12 cellular contexts compared by ENCODE assay signal in the genomic region with DNA sequence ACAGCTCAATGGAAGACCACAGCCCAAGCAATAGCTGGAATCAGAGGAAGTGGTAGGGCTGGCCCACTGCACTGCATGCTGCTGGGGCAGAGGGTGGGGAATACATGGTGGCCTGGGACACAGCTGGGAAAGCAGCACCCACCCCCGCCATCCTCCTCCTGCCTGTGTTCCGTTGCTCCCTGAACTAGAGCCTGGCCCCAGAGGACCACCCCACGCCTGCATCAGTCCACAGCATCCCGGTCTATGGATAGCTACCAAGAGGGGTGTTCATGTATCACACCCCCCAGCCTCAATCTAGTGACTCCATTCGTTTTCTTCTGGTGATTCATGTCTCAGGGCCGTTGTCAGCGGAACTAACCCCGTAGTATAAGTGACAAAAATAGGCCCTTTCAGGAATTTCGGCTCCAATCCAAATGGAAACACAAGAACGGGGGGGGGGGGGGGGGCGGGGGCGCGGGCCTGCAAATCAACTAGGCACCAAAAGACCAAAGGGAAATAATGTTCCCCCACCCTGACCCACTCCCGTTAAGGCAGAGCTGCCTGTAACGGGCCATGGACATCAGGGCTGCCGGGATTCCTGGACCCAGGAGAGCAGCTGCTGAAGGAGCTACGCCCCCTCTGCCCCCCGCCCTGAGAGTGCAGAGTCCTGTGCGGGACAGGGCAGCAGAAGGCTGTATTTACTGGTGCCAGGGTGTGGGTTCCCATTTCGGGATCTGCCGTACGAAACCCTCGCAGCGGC. TPM values are rescaled to one million over a fixed set of nuclear protein-coding genes. Genes with fewer than 3 reads are reported as not detected.
DNase-seq lines count a peak whose midpoint lies in the region; ATAC-seq, FAIRE-seq and TF ChIP-seq lines count a peak whose summit lies in the region.
"Had no signal": no experiment of that assay in that cellular context is flagged by ENCODE, and none has a peak within 500 bp of the region (broad histone marks: within the 10 kb centered on the region; RNA-seq: fewer than 3 reads in every experiment).

No MANE protein-coding gene starts in this region.

- no peak for TF ChIP-seq CTCF in thoracic aorta (IDR thresholded peaks at IDR 0.05)

- H3K4me3 ChIP-seq in mesenchymal stem cell (ENCODE audit: insufficient read depth in 1 of 2, low read depth in 1 of 2, low read length in 2 of 2) (peak overlapping the region in 1 of 2 experiments; percentile 59), thoracic aorta (peak overlapping the region; percentile 64)

- WGBS in mesenchymal stem cell: 69% methylated on average over 21 of the region's 24 CpGs

- peak overlapping the region; percentile 53 for H4K8ac ChIP-seq in mesenchymal stem cell (ENCODE audit: low read length)

- H2BK15ac ChIP-seq in mesenchymal stem cell (ENCODE audit: low read depth, poor library complexity, severe bottlenecking): peak overlapping the region; percentile 15

- H3K4me3 Mint-ChIP-seq in activated T-helper 2 cell treated with anti-CD3 and anti-CD28 coated beads, Interferon-gamma antibody, Interleukin-2, Interleukin-4, amounts not matched to agents 10 μg/mL and 5 μg/mL and 100 μg/mL, durations not matched to agents 14 hours and 24 hours and 36 hours (ENCODE audit: low read depth): no peak overlapping the region

- no peaks in the 10 kb centered on the region for H3K27me3 Mint-ChIP-seq in activated T-helper 2 cell treated with anti-CD3 and anti-CD28 coated beads, Interferon-gamma antibody, Interleukin-2, Interleukin-4, amounts not matched to agents 10 μg/mL and 5 μg/mL and 100 μg/mL, durations not matched to agents 14 hours and 24 hours and 36 hours (ENCODE audit: low read depth)

- no peaks in the 10 kb centered on the region for H3K9me3 Mint-ChIP-seq in activated T-helper 2 cell treated with anti-CD3 and anti-CD28 coated beads, Interferon-gamma antibody, Interleukin-2, Interleukin-4, amounts not matched to agents 10 μg/mL and 5 μg/mL and 100 μg/mL, durations not matched to agents 14 hours and 24 hours and 36 hours

- peaks cover 47% of the 10 kb centered on the region for H3K79me1 ChIP-seq in mesenchymal stem cell (replicated peaks; ENCODE audit: low read length, poor library complexity, severe bottlenecking)

- H3K4me2 ChIP-seq in mesenchymal stem cell (ENCODE audit: low read length, poor library complexity, severe bottlenecking): no peak overlapping the region

- peak overlapping the region in 1 of 2 experiments; percentile 37 for H3K14ac ChIP-seq in mesenchymal stem cell (ENCODE audit: low read length in 2 of 2)

- no peak overlapping the region for H3K27ac Mint-ChIP-seq in activated T-helper 2 cell treated with anti-CD3 and anti-CD28 coated beads, Interferon-gamma antibody, Interleukin-2, Interleukin-4, amounts not matched to agents 10 μg/mL and 5 μg/mL and 100 μg/mL, durations not matched to agents 14 hours and 24 hours and 36 hours

- H3K36me3 Mint-ChIP-seq in activated T-helper 2 cell treated with anti-CD3 and anti-CD28 coated beads, Interferon-gamma antibody, Interleukin-2, Interleukin-4, amounts not matched to agents 10 μg/mL and 5 μg/mL and 100 μg/mL, durations not matched to agents 14 hours and 24 hours and 36 hours (ENCODE audit: low read depth): peaks cover 56% of the 10 kb centered on the region

- H3K27ac ChIP-seq in mesenchymal stem cell (ENCODE audit: low read length, poor library complexity, severe bottlenecking) (peak overlapping the region; percentile 89), thoracic aorta (peak overlapping the region; percentile 100)

- H2BK12ac ChIP-seq in mesenchymal stem cell (ENCODE audit: low read length in 2 of 2): peak overlapping the region in 1 of 2 experiments; percentile 82

- no peaks in the 10 kb centered on the region for H3K4me1 Mint-ChIP-seq in activated T-helper 2 cell treated with anti-CD3 and anti-CD28 coated beads, Interferon-gamma antibody, Interleukin-2, Interleukin-4, amounts not matched to agents 10 μg/mL and 5 μg/mL and 100 μg/mL, durations not matched to agents 14 hours and 24 hours and 36 hours (ENCODE audit: low read depth)

- peak; percentile 54 for FAIRE-seq in HTR-8/SVneo (lab: Jason Lieb, UNC)
- FAIRE-seq: GM12892 had no signal

- H3K4me1 ChIP-seq in mesenchymal stem cell (ENCODE audit: control insufficient read depth, insufficient read depth, low read depth, low read length) (peaks cover 55% of the 10 kb centered on the region), thoracic aorta (ENCODE audit: control insufficient read depth in 1 of 2, low read depth in 2 of 2) (peaks cover 48 to 79% of the 10 kb centered on the region in 2 donors)

- no peak overlapping the region for H2BK120ac ChIP-seq in mesenchymal stem cell (ENCODE audit: low read depth, low read length)

- DNase-seq in HTR-8/SVneo (ENCODE audit: insufficient read length, low spot score) (no peak), dermis blood vessel endothelial cell (peak; percentile 78), mesenchymal stem cell (peak; percentile 63), thoracic aorta (ENCODE audit: low spot score) (peak; percentile 56), NCI-H446 treated with DMSO at 0.1 percent for 48 hours (lab: John Stamatoyannopoulos, UW) (no peak)
- DNase-seq in activated T-helper 2 cell treated with anti-CD3 and anti-CD28 coated beads, Interferon-gamma antibody, Interleukin-2, Interleukin-4, amounts not matched to agents 10 μg/mL and 5 μg/mL and 100 μg/mL, durations not matched to agents 14 hours and 24 hours and 36 hours (ENCODE audit: low spot score): no peak
- DNase-seq in stimulated activated CD4-positive, alpha-beta T cell treated with anti-CD3 and anti-CD28 coated beads, Interleukin-4, amount 100 ng/mL, for 24 hours: no peak
- DNase-seq: activated effector memory CD4-positive, alpha-beta T cell treated with anti-CD3 and anti-CD28 coated beads, Interleukin-2, amount 50 U/mL, for 16 hours; NCI-H2029 treated with DMSO at 0.1 percent for 48 hours; T-helper 1 cell had no signal

- H3K4ac ChIP-seq in mesenchymal stem cell (ENCODE audit: low read depth in 1 of 2, low read length in 2 of 2): peak overlapping the region; percentile 9 to 40

- peak overlapping the region; percentile 48 to 71 for H3K18ac ChIP-seq in mesenchymal stem cell (ENCODE audit: low read depth in 1 of 2, low read length in 2 of 2)

- H2AK5ac ChIP-seq in mesenchymal stem cell (ENCODE audit: low read length, severe bottlenecking): peak overlapping the region; percentile 19

- no peak overlapping the region for H2BK5ac ChIP-seq in mesenchymal stem cell (ENCODE audit: low read depth, low read length, poor library complexity, severe bottlenecking)

- H3K36me3 ChIP-seq in mesenchymal stem cell (ENCODE audit: control insufficient read depth in 1 of 2, insufficient read depth in 2 of 2, low read depth in 1 of 2, low read length in 2 of 2): peaks cover 64 to 71% of the 10 kb centered on the region in 2 experiments
- peaks cover 35% of the 10 kb centered on the region for H3K36me3 ChIP-seq in thoracic aorta

- ATAC-seq in thoracic aorta (ENCODE audit: insufficient number of reproducible peaks, low FRiP score, low read depth) (peak; percentile 30), HG02763 (IDR thresholded peaks at IDR 0.05; ENCODE audit: unreplicated experiment) (no peak)

- H3K9me3 ChIP-seq in mesenchymal stem cell (ENCODE audit: control insufficient read depth, low read length) (no peaks in the 10 kb centered on the region), thoracic aorta (no peaks in the 10 kb centered on the region)

- H2AFZ ChIP-seq in mesenchymal stem cell (ENCODE audit: low read depth, low read length): no peak overlapping the region

- intact Hi-C loops in activated T-helper 2 cell treated with anti-CD3 and anti-CD28 coated beads, Interferon-gamma antibody, Interleukin-2, Interleukin-4, amounts not matched to agents 10 μg/mL and 5 μg/mL and 100 μg/mL, durations not matched to agents 14 hours and 24 hours and 36 hours (cut with micrococcal nuclease): no loop called here

- peak overlapping the region; percentile 58 for H4K91ac ChIP-seq in mesenchymal stem cell (ENCODE audit: low read length)

- H3K27me3 ChIP-seq in mesenchymal stem cell (ENCODE audit: control insufficient read depth in 1 of 2, insufficient read depth in 1 of 2, low read length in 2 of 2) (no peaks in the 10 kb centered on the region), thoracic aorta (replicated peaks; ENCODE audit: insufficient read depth) (no peaks in the 10 kb centered on the region)

- H3K9ac ChIP-seq in mesenchymal stem cell (ENCODE audit: low read length): peak overlapping the region; percentile 67

- no peak overlapping the region for H3K23ac ChIP-seq in mesenchymal stem cell (ENCODE audit: low read length in 2 of 2)

RNA-seq across cellular contexts. Expression of a gene that starts 18.9 kb away (rescaled TPM):
- total RNA-seq in dermis blood vessel endothelial cell: under 0.01 and 0.09 TPM in 2 replicates
- 0.01 TPM for polyA plus RNA-seq in mesenchymal stem cell (2013, experiment 1 of 2)
- not detected for polyA plus RNA-seq in mesenchymal stem cell (2013, experiment 2 of 2)
- 1 to 10 TPM in 1 of 2 donors, not detected in 1; 1.2 TPM for total RNA-seq in thoracic aorta
- total RNA-seq in activated T-helper 2 cell treated with anti-CD3 and anti-CD28 coated beads, Interferon-gamma antibody, Interleukin-2, Interleukin-4, amounts not matched to agents 10 μg/mL and 5 μg/mL and 100 μg/mL, durations not matched to agents 14 hours and 24 hours and 36 hours: 0.16 TPM in 1 of 2 replicates, not detected in the other

RNA-seq across cellular contexts. Expression of a gene that starts 50.4 kb away (rescaled TPM):
- total RNA-seq in dermis blood vessel endothelial cell (0.84 and 2.0 TPM in 2 replicates), thoracic aorta (100 to 1,000 TPM; 289 to 448 TPM)
- polyA plus RNA-seq in mesenchymal stem cell (2013, experiment 1 of 2): 30.2 TPM
- polyA plus RNA-seq in mesenchymal stem cell (2013, experiment 2 of 2): 28.8 TPM
- not detected in 2 replicates for total RNA-seq in activated T-helper 2 cell treated with anti-CD3 and anti-CD28 coated beads, Interferon-gamma antibody, Interleukin-2, Interleukin-4, amounts not matched to agents 10 μg/mL and 5 μg/mL and 100 μg/mL, durations not matched to agents 14 hours and 24 hours and 36 hours

Comparison
In these comparisons a context has a peak if more than half of its experiments do, and no peak if none do; other contexts are left out.
1. DNase-seq: peak in dermis blood vessel endothelial cell (single experiment), mesenchymal stem cell (single experiment) and thoracic aorta (single experiment); none in HTR-8/SVneo (single experiment), activated T-helper 2 cell treated with anti-CD3 and anti-CD28 coated beads, Interferon-gamma antibody, Interleukin-2, Interleukin-4, amounts not matched to agents 10 μg/mL and 5 μg/mL and 100 μg/mL, durations not matched to agents 14 hours and 24 hours and 36 hours (single experiment), NCI-H446 treated with DMSO at 0.1 percent for 48 hours (single experiment) and stimulated activated CD4-positive, alpha-beta T cell treated with anti-CD3 and anti-CD28 coated beads, Interleukin-4, amount 100 ng/mL, for 24 hours (single experiment).
2. RNA of a gene that starts 50.4 kb away (total RNA-seq): 289 to 448 TPM in thoracic aorta; 0.84 to 2.0 TPM in dermis blood vessel endothelial cell and not detected in activated T-helper 2 cell treated with anti-CD3 and anti-CD28 coated beads, Interferon-gamma antibody, Interleukin-2, Interleukin-4, amounts not matched to agents 10 μg/mL and 5 μg/mL and 100 μg/mL, durations not matched to agents 14 hours and 24 hours and 36 hours; every median in the first group is over 10 times any median in the second.